In the genomic region with DNA sequence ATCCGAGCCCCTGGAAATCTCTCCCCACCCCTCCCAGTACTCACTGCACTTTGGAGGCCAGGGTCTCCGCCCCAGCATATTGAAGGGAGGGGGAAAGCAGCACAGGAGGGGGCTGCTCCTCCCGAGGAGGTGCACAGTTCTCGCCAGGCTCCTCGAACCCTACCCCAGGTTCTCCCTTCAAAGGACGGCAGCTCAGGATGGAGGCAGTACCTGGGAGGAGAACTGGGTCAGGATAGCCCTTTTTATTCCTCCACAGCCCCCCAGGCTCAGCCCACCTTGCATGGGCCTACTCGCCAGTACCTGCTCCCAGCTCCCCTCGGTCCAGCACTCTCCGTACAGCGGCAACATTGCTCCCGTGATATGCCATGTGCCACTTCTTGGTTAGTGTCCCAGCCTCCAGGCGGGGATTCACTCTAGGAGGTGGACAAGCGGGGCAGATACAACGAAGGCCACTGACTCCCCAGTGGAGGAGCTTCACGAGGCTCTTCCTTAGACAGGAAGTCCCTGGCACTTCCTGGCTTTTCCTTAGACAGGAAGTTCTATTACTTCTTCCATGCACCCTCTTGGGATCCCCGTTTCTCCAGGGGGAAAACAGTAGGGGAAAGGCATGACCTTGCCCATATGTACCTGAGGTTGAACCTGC, we compare ENCODE assay signal across 1 cellular context.
TF ChIP-seq lines count a peak whose summit lies in the region.

No MANE protein-coding gene starts in this region.

TF ChIP-seq in GM23338, 12 proteins besides CTCF, POLR2A, EP300 and RAD21:
- TF ChIP-seq, protein P1, sequence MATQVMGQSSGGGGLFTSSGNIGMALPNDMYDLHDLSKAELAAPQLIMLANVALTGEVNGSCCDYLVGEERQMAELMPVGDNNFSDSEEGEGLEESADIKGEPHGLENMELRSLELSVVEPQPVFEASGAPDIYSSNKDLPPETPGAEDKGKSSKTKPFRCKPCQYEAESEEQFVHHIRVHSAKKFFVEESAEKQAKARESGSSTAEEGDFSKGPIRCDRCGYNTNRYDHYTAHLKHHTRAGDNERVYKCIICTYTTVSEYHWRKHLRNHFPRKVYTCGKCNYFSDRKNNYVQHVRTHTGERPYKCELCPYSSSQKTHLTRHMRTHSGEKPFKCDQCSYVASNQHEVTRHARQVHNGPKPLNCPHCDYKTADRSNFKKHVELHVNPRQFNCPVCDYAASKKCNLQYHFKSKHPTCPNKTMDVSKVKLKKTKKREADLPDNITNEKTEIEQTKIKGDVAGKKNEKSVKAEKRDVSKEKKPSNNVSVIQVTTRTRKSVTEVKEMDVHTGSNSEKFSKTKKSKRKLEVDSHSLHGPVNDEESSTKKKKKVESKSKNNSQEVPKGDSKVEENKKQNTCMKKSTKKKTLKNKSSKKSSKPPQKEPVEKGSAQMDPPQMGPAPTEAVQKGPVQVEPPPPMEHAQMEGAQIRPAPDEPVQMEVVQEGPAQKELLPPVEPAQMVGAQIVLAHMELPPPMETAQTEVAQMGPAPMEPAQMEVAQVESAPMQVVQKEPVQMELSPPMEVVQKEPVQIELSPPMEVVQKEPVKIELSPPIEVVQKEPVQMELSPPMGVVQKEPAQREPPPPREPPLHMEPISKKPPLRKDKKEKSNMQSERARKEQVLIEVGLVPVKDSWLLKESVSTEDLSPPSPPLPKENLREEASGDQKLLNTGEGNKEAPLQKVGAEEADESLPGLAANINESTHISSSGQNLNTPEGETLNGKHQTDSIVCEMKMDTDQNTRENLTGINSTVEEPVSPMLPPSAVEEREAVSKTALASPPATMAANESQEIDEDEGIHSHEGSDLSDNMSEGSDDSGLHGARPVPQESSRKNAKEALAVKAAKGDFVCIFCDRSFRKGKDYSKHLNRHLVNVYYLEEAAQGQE (IDR thresholded peaks at IDR 0.05; ENCODE audit: unreplicated experiment) = no peak
- TF ChIP-seq EZH2 (IDR thresholded peaks at IDR 0.05; ENCODE audit: low read depth, unreplicated experiment) (no peak), ZNF331 (CRISPR knock-in tag; IDR thresholded peaks at IDR 0.05; ENCODE audit: low read depth) (no peak), ZNF114 (CRISPR knock-in tag; IDR thresholded peaks at IDR 0.05) (no peak), JUNB (IDR thresholded peaks at IDR 0.05; ENCODE audit: unreplicated experiment) (no peak), CREB1 (CRISPR knock-in tag; IDR thresholded peaks at IDR 0.05; ENCODE audit: low read depth) (no peak)
